ENCODE assay signal across 8 cellular contexts in genomic region chr12:123233505-123234299, GRCh38. TPM values are rescaled to one million over a fixed set of nuclear protein-coding genes. Genes with fewer than 3 reads are reported as not detected.
DNase-seq lines count a peak whose midpoint lies in the region; ATAC-seq and TF ChIP-seq lines count a peak whose summit lies in the region.

No MANE protein-coding gene starts in this region.

- H3K4ac ChIP-seq in neuronal stem cell (ENCODE audit: low read length) = no peak overlapping the region

- peaks cover 5 to 48% of the 10 kb centered on the region in 2 donors for H3K36me3 ChIP-seq in neuronal stem cell (replicated peaks in 1 of 2; ENCODE audit: control insufficient read depth in 2 of 2, insufficient read depth in 2 of 2, low read length in 2 of 2)

- peak overlapping the region; percentile 1 for H2AK5ac ChIP-seq in neuronal stem cell (ENCODE audit: low read depth, low read length)

- no peak overlapping the region for H4K8ac ChIP-seq in neuronal stem cell (ENCODE audit: low read depth, low read length)

- H3K18ac ChIP-seq in neuronal stem cell (ENCODE audit: low read length) = peak overlapping the region; percentile 83

- H3K9me3 ChIP-seq in neuronal stem cell (replicated peaks in 1 of 2; ENCODE audit: control insufficient read depth in 2 of 2, insufficient read depth in 1 of 2, low read depth in 1 of 2, low read length in 2 of 2) = no peaks in the 10 kb centered on the region

- H3K4me2 ChIP-seq in neuronal stem cell (ENCODE audit: insufficient read depth, low read length, poor library complexity, severe bottlenecking) = peak overlapping the region; percentile 63

- WGBS in neuronal stem cell (ENCODE audit: extremely low coverage in 2 of 2, insufficient read length in 2 of 2, insufficient replicate concordance in 1 of 2), 2 donors = no CpG with 5 or more reads among the region's 42 CpGs

- ATAC-seq in GM18861 (IDR thresholded peaks at IDR 0.05; ENCODE audit: unreplicated experiment) (peak; percentile 11), HG02840 (IDR thresholded peaks at IDR 0.05; ENCODE audit: low FRiP score, unreplicated experiment) (peak; percentile 15)

- peaks cover 8% of the 10 kb centered on the region for H3K79me1 ChIP-seq in neuronal stem cell (ENCODE audit: low read depth, low read length)

- DNase-seq in RPMI7951 (ENCODE audit: low read depth) (peak; percentile 5), epithelial cell of esophagus (ENCODE audit: low read depth) (peak; percentile 18), neuronal stem cell (ENCODE audit: low spot score) (no peak), NCI-H345 (lab: John Stamatoyannopoulos, UW) (no peak), NCI-H1092 (lab: John Stamatoyannopoulos, UW) (no peak), KG1 (lab: John Stamatoyannopoulos, UW) (no peak)

- peak overlapping the region; percentile 93 for H2AFZ ChIP-seq in neuronal stem cell (ENCODE audit: low read length)

- no peak overlapping the region for H2BK5ac ChIP-seq in neuronal stem cell (ENCODE audit: low read length)

- H3K27ac ChIP-seq in neuronal stem cell (replicated peaks; ENCODE audit: low read length) = no peak overlapping the region

- peak overlapping the region; percentile 90 for H3K9ac ChIP-seq in neuronal stem cell (ENCODE audit: low read depth, low read length, poor library complexity)

- no peak overlapping the region for H2BK15ac ChIP-seq in neuronal stem cell (ENCODE audit: low read length)

- H3K14ac ChIP-seq in neuronal stem cell (ENCODE audit: low read length) = peak overlapping the region; percentile 65

- no peak overlapping the region for H2BK120ac ChIP-seq in neuronal stem cell (ENCODE audit: low read depth, low read length)

- H3K23ac ChIP-seq in neuronal stem cell (ENCODE audit: low read depth, low read length, poor library complexity) = peak overlapping the region; percentile 40

- no peak for TF ChIP-seq CTCF in epithelial cell of esophagus (IDR thresholded peaks at IDR 0.05; ENCODE audit: insufficient read depth, low read depth, low read length, missing control alignments)

- peaks cover 5 to 7% of the 10 kb centered on the region in 2 donors for H3K4me1 ChIP-seq in neuronal stem cell (ENCODE audit: control insufficient read depth in 2 of 2, insufficient read depth in 1 of 2, low read depth in 1 of 2, low read length in 2 of 2)

- H3K4me3 ChIP-seq in epithelial cell of esophagus (ENCODE audit: low read length) (peak overlapping the region; percentile 85), neuronal stem cell (ENCODE audit: low read length in 2 of 2) (peak overlapping the region; percentile 94 to 96)

- no peaks in the 10 kb centered on the region for H3K27me3 ChIP-seq in neuronal stem cell (ENCODE audit: control insufficient read depth in 3 of 3, insufficient read depth in 3 of 3, low read depth in 1 of 3, low read length in 3 of 3)

- H4K91ac ChIP-seq in neuronal stem cell (ENCODE audit: low read depth, low read length, poor library complexity) = no peak overlapping the region

- H2BK12ac ChIP-seq in neuronal stem cell (ENCODE audit: low read length) = no peak overlapping the region

RNA-seq across cellular contexts. Expression of gene MTRFR, which starts 0.5 kb away (rescaled TPM):
- total RNA-seq in RPMI7951 (2014; rRNA removed; shearing (Covaris generic)) = 14.1 and 14.4 TPM in 2 replicates
- 23.8 TPM for polyA plus RNA-seq in neuronal stem cell (2013, experiment 1 of 2)
- polyA plus RNA-seq in neuronal stem cell (2013, experiment 2 of 2) = 23.3 TPM

RNA-seq across cellular contexts. Expression of gene MPHOSPH9, which starts 0.8 kb away (rescaled TPM):
- total RNA-seq in RPMI7951 (2014; rRNA removed; shearing (Covaris generic)) = 62.4 and 66.7 TPM in 2 replicates
- polyA plus RNA-seq in neuronal stem cell (2013, experiment 1 of 2) = 39.9 TPM
- 43.8 TPM for polyA plus RNA-seq in neuronal stem cell (2013, experiment 2 of 2)

RNA-seq across cellular contexts. Expression of gene CDK2AP1, which starts 38.0 kb away (rescaled TPM):
- total RNA-seq in RPMI7951 (2014; rRNA removed; shearing (Covaris generic)) = 290 and 349 TPM in 2 replicates
- 231 TPM for polyA plus RNA-seq in neuronal stem cell (2013, experiment 1 of 2)
- 228 TPM for polyA plus RNA-seq in neuronal stem cell (2013, experiment 2 of 2)

Comparison
In these comparisons a context has a peak if more than half of its experiments do, and no peak if none do; other contexts are left out.
1. DNase-seq: peak in RPMI7951 (single experiment) and epithelial cell of esophagus (single experiment); none in neuronal stem cell (single experiment), NCI-H345 (single experiment), NCI-H1092 (single experiment) and KG1 (single experiment).